25 cellular contexts compared by ENCODE assay signal in the genomic region with DNA sequence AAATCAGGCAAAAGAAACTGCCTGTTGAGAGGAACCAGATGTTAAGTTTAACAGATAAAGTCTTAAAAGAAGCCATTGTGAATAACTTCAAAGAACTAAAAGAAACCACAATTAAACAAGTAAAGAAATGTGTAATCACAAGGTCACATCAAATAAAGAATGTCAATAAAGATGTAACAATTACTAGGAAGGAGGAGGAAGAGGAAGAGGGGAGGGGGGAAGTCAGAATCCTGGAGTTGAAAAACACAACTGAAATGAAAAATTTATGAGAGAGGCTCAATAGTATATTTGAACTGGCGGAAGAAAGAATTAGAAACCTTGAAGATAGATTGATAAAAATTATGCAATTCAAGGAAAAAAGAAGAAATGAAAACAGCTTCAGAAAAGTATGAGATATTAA.
DNase-seq lines count a peak whose midpoint lies in the region; ATAC-seq, FAIRE-seq and TF ChIP-seq lines count a peak whose summit lies in the region.
"Had no signal": no experiment of that assay in that cellular context is flagged by ENCODE, and none has a peak within 500 bp of the region (broad histone marks: within the 10 kb centered on the region; RNA-seq: fewer than 3 reads in every experiment).

No MANE protein-coding gene starts in this region.

- no peak for DNase-seq in activated CD4-positive, alpha-beta T cell treated with anti-CD3 and anti-CD28 coated beads, Interleukin-2, amount 10 ng/mL, durations not matched to agents 24 days and 14 days
- DNase-seq in activated CD4-positive, alpha-beta T cell treated with anti-CD3 and anti-CD28 coated beads, Interleukin-2, amount 50 U/mL, for 4 hours: no peak
- DNase-seq in HepG2 (ENCODE audit: low spot score): no peak
- no peak for DNase-seq in right lobe of liver
- no peak for DNase-seq in astrocyte (ENCODE audit: low read depth)
- DNase-seq in NCI-H526 treated with DMSO at 0.1 percent for 48 hours (lab: John Stamatoyannopoulos, UW): no peak
- DNase-seq: 8988T; ACHN; BE2C; C1 segment of cervical spinal cord; CD4-positive, alpha-beta memory T cell; CD4-positive, CD25-positive, alpha-beta regulatory T cell; CD8-positive, alpha-beta memory T cell; COR-L47; DMS 273 treated with DMSO at 0.1 percent for 48 hours; DMS153; DMS53; DMS79; GF-D8 had no signal

- H3K9ac ChIP-seq in HepG2 (ENCODE audit: insufficient read depth, low read depth, low read length) (no peak overlapping the region), astrocyte (ENCODE audit: low read length) (no peak overlapping the region)
- H3K9ac ChIP-seq: BLaER1 had no signal

- TF ChIP-seq POLR2A in HepG2 (IDR thresholded peaks at IDR 0.05; ENCODE audit: insufficient read depth in 1 of 2, low read depth in 2 of 2, low read length in 2 of 2) (no peak), right lobe of liver (IDR thresholded peaks at IDR 0.05) (no peak)

- no peak overlapping the region for H3K4me2 ChIP-seq in HepG2 (ENCODE audit: low read depth, low read length)
- no peak overlapping the region for H3K4me2 ChIP-seq in astrocyte (ENCODE audit: low read length)
- H3K4me2 ChIP-seq: BLaER1 had no signal

- TF ChIP-seq EP300 in HepG2 (IDR thresholded peaks at IDR 0.05; ENCODE audit: low read depth in 2 of 2, low read length in 2 of 2) (no peak), HepG2 (CRISPR knock-in tag; IDR thresholded peaks at IDR 0.05; ENCODE audit: borderline replicate concordance) (no peak)

- H3K27ac ChIP-seq in HepG2 (ENCODE audit: extremely low read length, insufficient read depth, low read length) (no peak overlapping the region), right lobe of liver (no peak overlapping the region), astrocyte (ENCODE audit: low read depth, low read length) (no peak overlapping the region)
- H3K27ac ChIP-seq: BLaER1 had no signal

- H3K36me3 Mint-ChIP-seq in activated CD4-positive, alpha-beta T cell treated with anti-CD3 and anti-CD28 coated beads, Interleukin-2, amount 10 ng/mL, durations not matched to agents 24 days and 14 days (ENCODE audit: low read depth): peaks cover 3% of the 10 kb centered on the region
- no peaks in the 10 kb centered on the region for H3K36me3 Mint-ChIP-seq in astrocyte (ENCODE audit: low read depth, unreplicated experiment)
- H3K36me3 Mint-ChIP-seq: CD14-positive monocyte; CD4-positive, CD25-positive, alpha-beta regulatory T cell had no signal

- no TSS peak for BruUV-seq in HepG2 (replicated peaks; lab: Mats Ljungman, UMichigan)

- H3K4me1 ChIP-seq in HepG2 (ENCODE audit: insufficient read depth, low read length) (no peaks in the 10 kb centered on the region), right lobe of liver (no peaks in the 10 kb centered on the region), astrocyte (ENCODE audit: insufficient read depth, low read length) (no peaks in the 10 kb centered on the region)
- H3K4me1 ChIP-seq: BE2C had no signal

- H3K4me3 Mint-ChIP-seq in activated CD4-positive, alpha-beta T cell treated with anti-CD3 and anti-CD28 coated beads, Interleukin-2, amount 10 ng/mL, durations not matched to agents 24 days and 14 days: no peak overlapping the region
- no peak overlapping the region for H3K4me3 Mint-ChIP-seq in astrocyte (ENCODE audit: unreplicated experiment)
- H3K4me3 Mint-ChIP-seq: CD14-positive monocyte; CD4-positive, alpha-beta memory T cell; CD4-positive, CD25-positive, alpha-beta regulatory T cell; CD8-positive, alpha-beta memory T cell had no signal

- in situ Hi-C loops in HepG2 (cut with HindIII; ENCODE audit: extremely low pct_ligation_motif_present, low pct_unique_long_range_greater_than_20kb): no loop called here

- no peak for FAIRE-seq in HepG2 (lab: Jason Lieb, UNC)
- no peak for FAIRE-seq in astrocyte (lab: Jason Lieb, UNC)
- FAIRE-seq: A204.1, G401.6, GM12891, GM19239 had no signal

- H3K27me3 Mint-ChIP-seq in activated CD4-positive, alpha-beta T cell treated with anti-CD3 and anti-CD28 coated beads, Interleukin-2, amount 10 ng/mL, durations not matched to agents 24 days and 14 days: no peaks in the 10 kb centered on the region
- no peaks in the 10 kb centered on the region for H3K27me3 Mint-ChIP-seq in astrocyte (ENCODE audit: low read depth, unreplicated experiment)
- H3K27me3 Mint-ChIP-seq: CD4-positive, alpha-beta memory T cell; CD4-positive, CD25-positive, alpha-beta regulatory T cell; CD8-positive, alpha-beta memory T cell had no signal

- H3K36me3 ChIP-seq in HepG2 (replicated peaks in 1 of 2; ENCODE audit: control insufficient read depth in 1 of 2, insufficient read depth in 2 of 2, low read length in 2 of 2) (no peaks in the 10 kb centered on the region), right lobe of liver (no peaks in the 10 kb centered on the region), astrocyte (ENCODE audit: insufficient read depth, low read length) (no peaks in the 10 kb centered on the region)
- H3K36me3 ChIP-seq: BE2C, BLaER1 had no signal

- TF ChIP-seq CTCF in HepG2 (CRISPR knock-in tag; IDR thresholded peaks at IDR 0.05) (no peak), right lobe of liver (IDR thresholded peaks at IDR 0.05) (no peak), astrocyte (IDR thresholded peaks at IDR 0.05; ENCODE audit: insufficient read depth, low read depth, low read length) (no peak)

- intact Hi-C loops in activated CD4-positive, alpha-beta T cell treated with anti-CD3 and anti-CD28 coated beads, Interleukin-2, amount 10 ng/mL, durations not matched to agents 24 days and 14 days (cut with micrococcal nuclease): no loop called here
- intact Hi-C loops in HepG2 (cut with micrococcal nuclease; ENCODE audit: unreplicated experiment): no loop called here
- intact Hi-C loops in right lobe of liver (cut with DNase I): no loop called here

- H3K9me3 ChIP-seq in HepG2 (ENCODE audit: low read length) (peaks cover 7% of the 10 kb centered on the region; the same call in 1 of the 2 replicates), right lobe of liver (no peaks in the 10 kb centered on the region), astrocyte (ENCODE audit: insufficient read depth, low read depth, low read length) (no peaks in the 10 kb centered on the region)
- H3K9me3 ChIP-seq: BE2C had no signal

- H3K4me1 Mint-ChIP-seq in activated CD4-positive, alpha-beta T cell treated with anti-CD3 and anti-CD28 coated beads, Interleukin-2, amount 10 ng/mL, durations not matched to agents 24 days and 14 days: peaks cover 2% of the 10 kb centered on the region
- no peaks in the 10 kb centered on the region for H3K4me1 Mint-ChIP-seq in astrocyte (ENCODE audit: low read depth, unreplicated experiment)
- H3K4me1 Mint-ChIP-seq: CD14-positive monocyte had no signal

- H3K27me3 ChIP-seq in HepG2 (ENCODE audit: control insufficient read depth in 1 of 2, insufficient read depth in 2 of 2, low read length in 2 of 2) (no peaks in the 10 kb centered on the region), right lobe of liver (no peaks in the 10 kb centered on the region), astrocyte (ENCODE audit: insufficient read depth, low read length) (no peaks in the 10 kb centered on the region)
- H3K27me3 ChIP-seq: BE2C, BLaER1 had no signal

- 73% methylated on average over 1 of the region's 1 CpG for WGBS in HepG2 (ENCODE audit: low lambda C conversion rate)
- WGBS in right lobe of liver (ENCODE audit: insufficient coverage, low coverage, low lambda C conversion rate, missing lambda C conversion rate): 58% methylated on average over 1 of the region's 1 CpG

- CTCF ChIA-PET in HepG2 (lab: Yijun Ruan, JAX; ENCODE audit: low intra/inter-chr PET ratio, low total read pairs): no interaction called here

- H2AFZ ChIP-seq in HepG2 (ENCODE audit: low read length) (no peak overlapping the region), astrocyte (ENCODE audit: low read depth, low read length) (no peak overlapping the region)

- H3K79me2 ChIP-seq in HepG2 (ENCODE audit: insufficient read depth, low read length) (no peaks in the 10 kb centered on the region), astrocyte (ENCODE audit: insufficient read depth, low read length) (no peaks in the 10 kb centered on the region)

- H3K9me3 Mint-ChIP-seq in activated CD4-positive, alpha-beta T cell treated with anti-CD3 and anti-CD28 coated beads, Interleukin-2, amount 10 ng/mL, durations not matched to agents 24 days and 14 days: peaks cover 27% of the 10 kb centered on the region
- peaks cover 7% of the 10 kb centered on the region for H3K9me3 Mint-ChIP-seq in astrocyte (ENCODE audit: unreplicated experiment)

- no peak for ATAC-seq in HepG2
- ATAC-seq in right lobe of liver: no peak

- no peaks in the 10 kb centered on the region for H4K20me1 ChIP-seq in HepG2 (ENCODE audit: insufficient read depth, low read length)
- no peaks in the 10 kb centered on the region for H4K20me1 ChIP-seq in astrocyte (ENCODE audit: insufficient read depth, low read length)
- H4K20me1 ChIP-seq: BLaER1 had no signal

- no peak for TF ChIP-seq RAD21 in HepG2 (CRISPR knock-in tag; IDR thresholded peaks at IDR 0.05)

- no peak overlapping the region for H3K4me3 ChIP-seq in HepG2 (replicated peaks in 1 of 3; ENCODE audit: insufficient read depth in 1 of 3, low read depth in 2 of 3, low read length in 3 of 3)
- H3K4me3 ChIP-seq in right lobe of liver: no peak overlapping the region
- H3K4me3 ChIP-seq in astrocyte (ENCODE audit: insufficient read depth, low read depth, low read length): no peak overlapping the region
- H3K4me3 ChIP-seq: BLaER1 had no signal

- POLR2A ChIA-PET in HepG2 (lab: Yijun Ruan, JAX): no interaction called here

- peak overlapping the region; percentile 21 for H3K27ac Mint-ChIP-seq in activated CD4-positive, alpha-beta T cell treated with anti-CD3 and anti-CD28 coated beads, Interleukin-2, amount 10 ng/mL, durations not matched to agents 24 days and 14 days
- H3K27ac Mint-ChIP-seq in astrocyte (ENCODE audit: unreplicated experiment): peak overlapping the region; percentile 36
- H3K27ac Mint-ChIP-seq: CD14-positive monocyte; CD4-positive, CD25-positive, alpha-beta regulatory T cell had no signal

TF ChIP-seq in HepG2, 621 proteins besides CTCF, POLR2A, EP300 and RAD21 (continues in another document):
- TF ChIP-seq, protein P1, sequence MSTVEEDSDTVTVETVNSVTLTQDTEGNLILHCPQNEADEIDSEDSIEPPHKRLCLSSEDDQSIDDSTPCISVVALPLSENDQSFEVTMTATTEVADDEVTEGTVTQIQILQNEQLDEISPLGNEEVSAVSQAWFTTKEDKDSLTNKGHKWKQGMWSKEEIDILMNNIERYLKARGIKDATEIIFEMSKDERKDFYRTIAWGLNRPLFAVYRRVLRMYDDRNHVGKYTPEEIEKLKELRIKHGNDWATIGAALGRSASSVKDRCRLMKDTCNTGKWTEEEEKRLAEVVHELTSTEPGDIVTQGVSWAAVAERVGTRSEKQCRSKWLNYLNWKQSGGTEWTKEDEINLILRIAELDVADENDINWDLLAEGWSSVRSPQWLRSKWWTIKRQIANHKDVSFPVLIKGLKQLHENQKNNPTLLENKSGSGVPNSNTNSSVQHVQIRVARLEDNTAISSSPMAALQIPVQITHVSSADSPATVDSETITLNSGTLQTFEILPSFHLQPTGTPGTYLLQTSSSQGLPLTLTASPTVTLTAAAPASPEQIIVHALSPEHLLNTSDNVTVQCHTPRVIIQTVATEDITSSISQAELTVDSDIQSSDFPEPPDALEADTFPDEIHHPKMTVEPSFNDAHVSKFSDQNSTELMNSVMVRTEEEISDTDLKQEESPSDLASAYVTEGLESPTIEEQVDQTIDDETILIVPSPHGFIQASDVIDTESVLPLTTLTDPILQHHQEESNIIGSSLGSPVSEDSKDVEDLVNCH (CRISPR knock-in tag; IDR thresholded peaks at IDR 0.05): no peak
- TF ChIP-seq ZNF160 (CRISPR knock-in tag; IDR thresholded peaks at IDR 0.05): peak; percentile 84; the same call in 1 of the 2 replicates
